8 cellular contexts compared by ENCODE assay signal in the genomic region with DNA sequence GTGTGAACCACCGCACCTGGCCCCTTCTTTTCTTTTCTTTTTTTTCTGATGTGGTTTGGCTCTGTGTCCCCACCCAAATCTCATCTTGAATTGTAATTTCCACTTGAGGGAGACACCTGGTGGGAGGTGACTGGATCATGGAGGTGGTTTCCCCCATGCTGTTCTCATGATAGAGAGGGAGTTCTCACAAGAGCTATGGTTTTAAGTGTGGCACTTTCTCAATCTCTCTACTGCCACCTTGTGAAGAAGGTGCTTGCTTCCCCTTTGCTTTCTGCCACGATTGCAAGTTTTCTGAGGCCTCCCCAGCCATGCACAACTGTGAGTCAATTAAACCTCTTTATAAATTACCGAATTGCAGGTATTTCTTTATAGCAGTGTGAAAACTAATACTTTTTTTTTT. TPM values are rescaled to one million over a fixed set of nuclear protein-coding genes. Genes with fewer than 3 reads are reported as not detected.
DNase-seq lines count a peak whose midpoint lies in the region; ATAC-seq and TF ChIP-seq lines count a peak whose summit lies in the region.

No MANE protein-coding gene starts in this region.

- no peaks in the 10 kb centered on the region for H3K36me3 ChIP-seq in PC-9 (ENCODE audit: low read depth)

- H3K79me2 ChIP-seq in PC-9 (ENCODE audit: low read depth), result no peaks in the 10 kb centered on the region

- H3F3A ChIP-seq in PC-9 (ENCODE audit: insufficient read depth, low read depth), result no peaks in the 10 kb centered on the region

- no peak for ATAC-seq in GM18873 (IDR thresholded peaks at IDR 0.05; ENCODE audit: low FRiP score, unreplicated experiment)
- ATAC-seq in HG03342 (IDR thresholded peaks at IDR 0.05; ENCODE audit: unreplicated experiment), result no peak
- ATAC-seq in GM21390 (IDR thresholded peaks at IDR 0.05; ENCODE audit: unreplicated experiment), result no peak

- no peak overlapping the region for H3K4me2 ChIP-seq in PC-9

- H3K27me3 ChIP-seq in PC-9 (ENCODE audit: insufficient read depth, low read depth), result no peaks in the 10 kb centered on the region

- BruUV-seq in PC-9 (replicated peaks; lab: Mats Ljungman, UMichigan), result no TSS peak

- no peaks in the 10 kb centered on the region for H3K9me2 ChIP-seq in PC-9 (ENCODE audit: insufficient read depth)

- POLR2A ChIA-PET in PC-9 (lab: Charles Lee; ENCODE audit: unreplicated experiment), result interaction anchor here (0.7 kb wide), 1 partner anchor 178 kb away, joined by 6 read pairs; no protein-coding TSS in a partner anchor

- no peak overlapping the region for H2AFZ ChIP-seq in PC-9

- H3K4me3 ChIP-seq in PC-9 (no peak overlapping the region), epithelial cell of proximal tubule (ENCODE audit: low read depth, low read length) (no peak overlapping the region)

- TF ChIP-seq CTCF in GM12874 (IDR thresholded peaks at IDR 0.05; ENCODE audit: insufficient read depth, low read depth, low read length) (peak; percentile 47), PC-9 (conservative IDR thresholded peaks at IDR 0.05) (peak; percentile 64), epithelial cell of proximal tubule (conservative IDR thresholded peaks at IDR 0.05; ENCODE audit: low read depth, low read length) (peak; percentile 70)

- intact Hi-C loops in PC-9 (cut with micrococcal nuclease; ENCODE audit: unreplicated experiment), result loop anchor here (1.0 to 10.0 kb wide), 4 partner anchors 157 to 337 kb away; a partner anchor contains a TSS

- no peaks in the 10 kb centered on the region for H3K9me3 ChIP-seq in PC-9 (ENCODE audit: insufficient read depth, low read depth)

- CTCF ChIA-PET in PC-9 (lab: Charles Lee), result interaction anchor here (0.7 kb wide), 1 partner anchor 10 kb away, joined by 5 read pairs; a partner anchor contains a TSS

- in situ Hi-C loops in ACHN (cut with HindIII; ENCODE audit: low pct_ligation_motif_present, low pct_unique_long_range_greater_than_20kb, low sequenced_read_pairs), result no loop called here

- DNase-seq in ACHN, result peak; percentile 55
- DNase-seq in PC-9, result no peak
- DNase-seq in epithelial cell of proximal tubule (ENCODE audit: low read depth), result no peak
- no peak for DNase-seq in stimulated activated CD4-positive, alpha-beta T cell treated with anti-CD3 and anti-CD28 coated beads, Interleukin-4, amount 100 ng/mL, for 1 hour

- no peaks in the 10 kb centered on the region for H4K20me1 ChIP-seq in PC-9 (ENCODE audit: insufficient read depth)

- no peak overlapping the region for H3K27ac ChIP-seq in PC-9

- peaks cover 15% of the 10 kb centered on the region for H3K4me1 ChIP-seq in PC-9 (replicated peaks; ENCODE audit: insufficient read depth)

RNA-seq across cellular contexts. Expression of a gene that starts 4.9 kb away (rescaled TPM):
- total RNA-seq in PC-9 (2021) (11.5 and 12.9 TPM in 2 replicates), epithelial cell of proximal tubule (6.9 and 9.0 TPM in 2 replicates)

RNA-seq across cellular contexts. Expression of a gene that starts 10.3 kb away (rescaled TPM):
- total RNA-seq in PC-9 (2021) (94.3 and 127 TPM in 2 replicates), epithelial cell of proximal tubule (97.5 and 123 TPM in 2 replicates)

RNA-seq across cellular contexts. Expression of a gene that starts 27.6 kb away (rescaled TPM):
- total RNA-seq in PC-9 (2021) (0.52 TPM in 1 of 2 replicates, not detected in the other), epithelial cell of proximal tubule (4.1 and 11.4 TPM in 2 replicates)

RNA-seq across cellular contexts. Expression of a gene that starts 33.5 kb away (rescaled TPM):
- 4.7 and 6.4 TPM in 2 replicates for total RNA-seq in PC-9 (2021)
- total RNA-seq in epithelial cell of proximal tubule, result 9.1 and 10.7 TPM in 2 replicates

RNA-seq across cellular contexts. Expression of a gene that starts 55.5 kb away (rescaled TPM):
- 0.31 and 0.33 TPM in 2 replicates for total RNA-seq in PC-9 (2021)
- total RNA-seq in epithelial cell of proximal tubule, result 2.1 and 11.6 TPM in 2 replicates
